8 cellular contexts compared by ENCODE assay signal in genomic region chr19:2096543-2097329, GRCh38. TPM values are rescaled to one million over a fixed set of nuclear protein-coding genes. Genes with fewer than 3 reads are reported as not detected.
A peak's percentile ranks its signal among the peaks of the same experiment; 100 is the strongest.
DNase-seq lines count a peak whose midpoint lies in the region; ATAC-seq and TF ChIP-seq lines count a peak whose summit lies in the region.

Gene IZUMO4 (plus strand): TSS chr19:2096915. CDS start chr19:2096946, 31 bp downstream.

- intact Hi-C loops in left lung (cut with DNase I) = no loop called here

- TF ChIP-seq CTCF in left lung (IDR thresholded peaks at IDR 0.05) = peak; percentile 26 to 55

- peak; percentile 71 for ATAC-seq in GM19372 (IDR thresholded peaks at IDR 0.05; ENCODE audit: low read depth, unreplicated experiment)
- ATAC-seq in HG03521 (IDR thresholded peaks at IDR 0.05; ENCODE audit: unreplicated experiment) = peak; percentile 72
- peak; percentile 90 for ATAC-seq in left lung

- no peaks in the 10 kb centered on the region for H3K27me3 ChIP-seq in left lung

- no peaks in the 10 kb centered on the region for H3K9me3 ChIP-seq in left lung

- DNase-seq in C1 segment of cervical spinal cord (lab: John Stamatoyannopoulos, UW) = peak; percentile 78 to 100 (median 99)
- DNase-seq in NCI-H526 treated with DMSO at 0.1 percent for 48 hours (lab: John Stamatoyannopoulos, UW) = peak; percentile 89
- peak; percentile 100 for DNase-seq in activated CD4-positive, alpha-beta T cell treated with anti-CD3 and anti-CD28 coated beads, Interleukin-2, amount 50 U/mL, for 1 hour
- DNase-seq in dedifferentiated amniotic fluid mesenchymal stem cell (ENCODE audit: extremely low spot score) = peak; percentile 94
- peak; percentile 99 to 100 for DNase-seq in left lung
- DNase-seq in stimulated activated CD4-positive, alpha-beta T cell treated with anti-CD3 and anti-CD28 coated beads, Interleukin-2, amount 100 ng/mL, for 48 hours = peak; percentile 100

- peak within 1 kb of the TSS; percentile 91 to 96 for H3K27ac ChIP-seq in left lung

- H3K4me3 ChIP-seq in left lung = peak within 1 kb of the TSS; percentile 66 to 68

- H3K4me1 ChIP-seq in left lung = peaks cover 13 to 52% of the 10 kb centered on the region in 2 donors

- peaks cover 0 to 36% of the 10 kb centered on the region in 2 donors for H3K36me3 ChIP-seq in left lung

RNA-seq across cellular contexts. Expression of gene IZUMO4, which starts in this region (rescaled TPM):
- total RNA-seq in left lung = 1 to 10 TPM; 2.6 to 5.2 TPM

Comparison
In these comparisons a context has a peak if more than half of its experiments do, and no peak if none do; other contexts are left out.
1. Peak in every context shown above with its lines: DNase-seq, ATAC-seq, H3K4me3 ChIP-seq and H3K27ac ChIP-seq.